13 cellular contexts compared by ENCODE assay signal in genomic region chr1:17564458-17565393, GRCh38. TPM values are rescaled to one million over a fixed set of nuclear protein-coding genes. Genes with fewer than 3 reads are reported as not detected.
DNase-seq lines count a peak whose midpoint lies in the region; ATAC-seq and TF ChIP-seq lines count a peak whose summit lies in the region.
"Had no signal": no experiment of that assay in that cellular context is flagged by ENCODE, and none has a peak within 500 bp of the region (broad histone marks: within the 10 kb centered on the region; RNA-seq: fewer than 3 reads in every experiment).

No MANE protein-coding gene starts in this region.

- no peak overlapping the region for H3K23ac ChIP-seq in mesenchymal stem cell (ENCODE audit: low read length in 2 of 2)

- WGBS in mesenchymal stem cell = 90% methylated on average over 12 of the region's 16 CpGs
- 73 to 76% methylated on average over 14 to 16 of the region's 16 CpGs for WGBS in thyroid gland, 2 donors

- H3K14ac ChIP-seq in mesenchymal stem cell (ENCODE audit: low read length in 2 of 2) = no peak overlapping the region

- H3K4me1 ChIP-seq in colonic mucosa (peaks cover 38% of the 10 kb centered on the region), mesenchymal stem cell (ENCODE audit: control insufficient read depth, insufficient read depth, low read depth, low read length) (peaks cover 54% of the 10 kb centered on the region), thyroid gland (peaks cover 58 to 94% of the 10 kb centered on the region in 2 donors)

- H3K4me3 ChIP-seq in colonic mucosa (no peak overlapping the region), mesenchymal stem cell (ENCODE audit: insufficient read depth in 1 of 2, low read depth in 1 of 2, low read length in 2 of 2) (no peak overlapping the region), thyroid gland (replicated peaks in 1 of 3) (no peak overlapping the region)

- intact Hi-C loops in colonic mucosa (cut with DNase I) = no loop called here
- intact Hi-C loops in thyroid gland (cut with DNase I) = no loop called here

- H4K91ac ChIP-seq in mesenchymal stem cell (ENCODE audit: low read length) = no peak overlapping the region

- H2BK5ac ChIP-seq in mesenchymal stem cell (ENCODE audit: low read depth, low read length, poor library complexity, severe bottlenecking) = no peak overlapping the region

- no peak overlapping the region for H3K4me2 ChIP-seq in mesenchymal stem cell (ENCODE audit: low read length, poor library complexity, severe bottlenecking)

- TF ChIP-seq CTCF in colonic mucosa (IDR thresholded peaks at IDR 0.05) = no peak
- no peak for TF ChIP-seq CTCF in thyroid gland (IDR thresholded peaks at IDR 0.05)

- H3K18ac ChIP-seq in mesenchymal stem cell (ENCODE audit: low read depth in 1 of 2, low read length in 2 of 2) = no peak overlapping the region

- no peaks in the 10 kb centered on the region for H3K36me3 ChIP-seq in colonic mucosa
- H3K36me3 ChIP-seq in mesenchymal stem cell (ENCODE audit: control insufficient read depth in 1 of 2, insufficient read depth in 2 of 2, low read depth in 1 of 2, low read length in 2 of 2) = no peaks in the 10 kb centered on the region
- no peaks in the 10 kb centered on the region for H3K36me3 ChIP-seq in thyroid gland

- H3K27ac ChIP-seq in colonic mucosa = peak overlapping the region; percentile 22
- H3K27ac ChIP-seq in mesenchymal stem cell (ENCODE audit: low read length, poor library complexity, severe bottlenecking) = no peak overlapping the region
- H3K27ac ChIP-seq in thyroid gland = peak overlapping the region; percentile 58 to 90 (median 72)

- no peak overlapping the region for H4K8ac ChIP-seq in mesenchymal stem cell (ENCODE audit: low read length)

- H2AK5ac ChIP-seq in mesenchymal stem cell (ENCODE audit: low read length, severe bottlenecking) = no peak overlapping the region

- peaks cover 25% of the 10 kb centered on the region for H3K79me1 ChIP-seq in mesenchymal stem cell (replicated peaks; ENCODE audit: low read length, poor library complexity, severe bottlenecking)

- TF ChIP-seq POLR2A in thyroid gland (IDR thresholded peaks at IDR 0.05) = no peak

- no peaks in the 10 kb centered on the region for H3K9me3 ChIP-seq in colonic mucosa
- no peaks in the 10 kb centered on the region for H3K9me3 ChIP-seq in mesenchymal stem cell (ENCODE audit: control insufficient read depth, low read length)
- H3K9me3 ChIP-seq in thyroid gland = no peaks in the 10 kb centered on the region

- ATAC-seq in HG02938 (IDR thresholded peaks at IDR 0.05; ENCODE audit: unreplicated experiment) (no peak), HG03432 (IDR thresholded peaks at IDR 0.05; ENCODE audit: unreplicated experiment) (no peak)

- no peak overlapping the region for H2BK120ac ChIP-seq in mesenchymal stem cell (ENCODE audit: low read depth, low read length)

- peak; percentile 53 for DNase-seq in NCI-H2029 treated with DMSO at 0.1 percent for 48 hours (lab: John Stamatoyannopoulos, UW)
- DNase-seq in colonic mucosa = peak; percentile 70
- DNase-seq in mesenchymal stem cell = no peak
- DNase-seq in thyroid gland = peak; percentile 70 to 80
- DNase-seq in HuH-7 (ENCODE audit: low spot score) = no peak
- no peak for DNase-seq in GM03348 (ENCODE audit: low spot score)
- DNase-seq: KBM-7; NCI-H510A treated with DMSO at 0.1 percent for 48 hours; stimulated activated CD4-positive, alpha-beta T cell treated with anti-CD3 and anti-CD28 coated beads, Interleukin-1b, Interleukin-23, amount 100 ng/mL, for 48 hours; SW 1271 had no signal

- peak overlapping the region in 1 of 2 donors; percentile 12 for H3K9ac ChIP-seq in colonic mucosa (ENCODE audit: low read depth in 2 of 2, low read length in 2 of 2)
- H3K9ac ChIP-seq in mesenchymal stem cell (ENCODE audit: low read length) = no peak overlapping the region

- no peak overlapping the region for H2BK12ac ChIP-seq in mesenchymal stem cell (ENCODE audit: low read length in 2 of 2)

- peak overlapping the region in 1 of 2 experiments; percentile 27 for H3K4ac ChIP-seq in mesenchymal stem cell (ENCODE audit: low read depth in 1 of 2, low read length in 2 of 2)

- H2AFZ ChIP-seq in mesenchymal stem cell (ENCODE audit: low read depth, low read length) = no peak overlapping the region

- peak overlapping the region; percentile 1 for H2BK15ac ChIP-seq in mesenchymal stem cell (ENCODE audit: low read depth, poor library complexity, severe bottlenecking)

- H3K27me3 ChIP-seq in colonic mucosa (no peaks in the 10 kb centered on the region), mesenchymal stem cell (ENCODE audit: control insufficient read depth in 1 of 2, insufficient read depth in 1 of 2, low read length in 2 of 2) (no peaks in the 10 kb centered on the region), thyroid gland (no peaks in the 10 kb centered on the region)

RNA-seq across cellular contexts. Expression of gene ARHGEF10L, which starts 25.2 kb away (rescaled TPM):
- 100 to 1,000 TPM in 1 of 2 donors, 10 to 100 TPM in 1; 77.5 to 133 TPM for total RNA-seq in colonic mucosa
- polyA plus RNA-seq in mesenchymal stem cell (2013, experiment 1 of 2) = 6.9 TPM
- 7.2 TPM for polyA plus RNA-seq in mesenchymal stem cell (2013, experiment 2 of 2)
- 10 to 100 TPM; 32.2 to 64.5 (median 51.4) TPM for total RNA-seq in thyroid gland
- total RNA-seq: activated CD8-positive, alpha-beta memory T cell treated with anti-CD3 and anti-CD28 coated beads for 36 hours had no signal

Comparison
In these comparisons a context has a peak if more than half of its experiments do, and no peak if none do; other contexts are left out.
1. DNase-seq: peak in NCI-H2029 treated with DMSO at 0.1 percent for 48 hours (single experiment), colonic mucosa (single experiment) and thyroid gland (2 of 2); none in mesenchymal stem cell (single experiment), HuH-7 (single experiment) and GM03348 (single experiment).